Comparison of ENCODE assay signal across 8 cellular contexts in the genomic region with DNA sequence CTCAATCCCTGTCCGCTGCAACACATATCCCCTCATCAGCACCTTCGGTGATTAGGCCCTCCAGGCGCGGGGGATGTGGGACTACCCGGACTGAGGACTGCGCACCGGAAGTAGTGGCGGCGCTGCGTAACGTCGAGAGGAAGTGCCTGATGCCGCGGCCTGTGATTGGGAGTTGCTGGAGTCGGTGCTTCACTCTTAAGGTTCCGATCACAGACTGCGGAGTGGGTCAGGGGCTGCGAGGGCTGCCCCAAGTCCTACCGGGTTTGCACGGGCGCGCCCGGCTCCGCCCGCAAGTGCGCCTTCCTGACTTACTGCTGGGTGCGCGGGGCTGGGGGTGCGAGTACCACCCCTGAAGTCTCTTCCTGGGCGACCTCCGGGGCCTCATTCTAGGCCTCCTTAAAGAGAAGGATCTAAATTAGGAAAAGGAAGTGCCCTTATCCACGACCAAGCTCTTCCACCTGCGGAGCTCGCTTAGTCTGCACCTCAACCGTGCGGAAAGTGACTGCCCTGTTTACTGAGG. TPM values are rescaled to one million over a fixed set of nuclear protein-coding genes. Genes with fewer than 3 reads are reported as not detected.
DNase-seq lines count a peak whose midpoint lies in the region; ATAC-seq and TF ChIP-seq lines count a peak whose summit lies in the region.

Gene ALKBH3, plus strand, starts transcription at position 192 of the 520 bp plus-strand sequence. CDS start 1,822 bp downstream, outside the sequence.

- peaks cover 28% of the 10 kb centered on the region for H3K36me3 Mint-ChIP-seq in nephron progenitor cell (ENCODE audit: low read depth)

- H3K27ac Mint-ChIP-seq in nephron progenitor cell: no peak within 1 kb of the TSS

- peaks cover 44% of the 10 kb centered on the region for H3K27me3 Mint-ChIP-seq in nephron progenitor cell (ENCODE audit: low read depth, poor library complexity)

- no peak for TF ChIP-seq CTCF in LNCaP clone FGC (IDR thresholded peaks at IDR 0.05; ENCODE audit: control insufficient read depth, extremely low read depth, insufficient read depth)
- TF ChIP-seq CTCF in nephron progenitor cell (IDR thresholded peaks at IDR 0.05): no peak

- peaks cover 17% of the 10 kb centered on the region for H3K9me3 Mint-ChIP-seq in nephron progenitor cell

- H3K4me3 Mint-ChIP-seq in nephron progenitor cell: peak within 1 kb of the TSS; percentile 92

- peak within 1 kb of the TSS; percentile 82 for H3K4me3 ChIP-seq in LNCaP clone FGC (ENCODE audit: low read depth, low read length)

- peak; percentile 100 for ATAC-seq in stimulated activated naive CD8-positive, alpha-beta T cell treated with anti-CD3 and anti-CD28 coated beads, Interleukin-15, Interleukin-2, amounts not matched to agents 100 U/mL and 50 U/mL, for 24 hours

- H3K4me1 Mint-ChIP-seq in nephron progenitor cell: peaks cover 17% of the 10 kb centered on the region

- peak; percentile 93 for DNase-seq in EL
- peak; percentile 94 for DNase-seq in H4 (ENCODE audit: low spot score)
- DNase-seq in LNCaP clone FGC (ENCODE audit: low read depth): peak; percentile 89
- peak; percentile 94 for DNase-seq in SHP77 treated with DMSO at 0.1 percent for 48 hours (lab: John Stamatoyannopoulos, UW)
- peak; percentile 96 for DNase-seq in activated effector memory CD4-positive, alpha-beta T cell treated with anti-CD3 and anti-CD28 coated beads, Interleukin-2, amount 50 U/mL, for 16 hours
- peak; percentile 83 for DNase-seq in fibroblast of the conjunctiva (ENCODE audit: low read depth)
- DNase-seq in nephron progenitor cell: peak; percentile 89
- DNase-seq in stimulated activated naive CD8-positive, alpha-beta T cell treated with anti-CD3 and anti-CD28 coated beads, Interleukin-15, Interleukin-2, amounts not matched to agents 100 U/mL and 50 U/mL, for 24 hours: peak; percentile 91

RNA-seq across cellular contexts. Expression of gene ALKBH3, which starts in this region (rescaled TPM):
- 71.9 and 76.8 TPM in 2 replicates for total RNA-seq in H4 (2014; rRNA removed; shearing (Covaris generic))

Comparison
In these comparisons a context has a peak if more than half of its experiments do, and no peak if none do; other contexts are left out.
1. Peak in every context shown above with its lines: DNase-seq, ATAC-seq and H3K4me3 ChIP-seq.